In genomic region chr3:57434041-57434440, GRCh38 we compare ENCODE assay signal across 10 cellular contexts.
DNase-seq lines count a peak whose midpoint lies in the region; ATAC-seq and TF ChIP-seq lines count a peak whose summit lies in the region.
"Had no signal": no experiment of that assay in that cellular context is flagged by ENCODE, and none has a peak within 500 bp of the region (broad histone marks: within the 10 kb centered on the region; RNA-seq: fewer than 3 reads in every experiment).

No MANE protein-coding gene starts in this region.

- no peaks in the 10 kb centered on the region for H3K4me1 ChIP-seq in smooth muscle cell (ENCODE audit: low read depth)
- H3K4me1 ChIP-seq: SJCRH30 had no signal

- ATAC-seq in GM19397 (IDR thresholded peaks at IDR 0.05; ENCODE audit: unreplicated experiment), result no peak

- WGBS in smooth muscle cell (ENCODE audit: low lambda C conversion rate), result 28% methylated on average over 4 of the region's 4 CpGs

- TF ChIP-seq CTCF in endothelial cell (IDR thresholded peaks at IDR 0.05; ENCODE audit: unreplicated experiment), result peak; percentile 62
- TF ChIP-seq CTCF in smooth muscle cell (IDR thresholded peaks at IDR 0.05; ENCODE audit: borderline replicate concordance, insufficient read depth, poor library complexity, severe bottlenecking), result peak; percentile 60

- no peak overlapping the region for H3K27ac Mint-ChIP-seq in endothelial cell (ENCODE audit: unreplicated experiment)

- H3K9ac ChIP-seq in smooth muscle cell (ENCODE audit: low read depth), result no peak overlapping the region

- no peaks in the 10 kb centered on the region for H3K79me2 ChIP-seq in smooth muscle cell (ENCODE audit: low read depth)

- H3F3A ChIP-seq in smooth muscle cell (ENCODE audit: low read depth), result no peaks in the 10 kb centered on the region

- H3K4me1 Mint-ChIP-seq in endothelial cell (ENCODE audit: unreplicated experiment), result no peaks in the 10 kb centered on the region
- H3K4me1 Mint-ChIP-seq: CD8-positive, alpha-beta memory T cell had no signal

- H3K9me3 ChIP-seq in smooth muscle cell (replicated peaks; ENCODE audit: low read depth), result no peaks in the 10 kb centered on the region
- H3K9me3 ChIP-seq: SJCRH30 had no signal

- no peaks in the 10 kb centered on the region for H4K20me1 ChIP-seq in smooth muscle cell (ENCODE audit: low read depth)

- H2AFZ ChIP-seq in smooth muscle cell (ENCODE audit: low read depth), result no peak overlapping the region

- no peak overlapping the region for H3K4me2 ChIP-seq in smooth muscle cell

- no peaks in the 10 kb centered on the region for H3K27me3 ChIP-seq in smooth muscle cell (ENCODE audit: low read depth)
- H3K27me3 ChIP-seq: SJCRH30 had no signal

- H3K27ac ChIP-seq in smooth muscle cell (ENCODE audit: low read depth), result no peak overlapping the region
- H3K27ac ChIP-seq: SJCRH30 had no signal

- no peak overlapping the region for H3K4me3 Mint-ChIP-seq in endothelial cell (ENCODE audit: unreplicated experiment)
- H3K4me3 Mint-ChIP-seq: CD8-positive, alpha-beta memory T cell had no signal

- H3K4me3 ChIP-seq in smooth muscle cell, result no peak overlapping the region
- H3K4me3 ChIP-seq: SJCRH30 had no signal

- H3K36me3 ChIP-seq in smooth muscle cell (ENCODE audit: low read depth), result no peaks in the 10 kb centered on the region
- H3K36me3 ChIP-seq: SJCRH30 had no signal

- DNase-seq in NCI-H2171 treated with DMSO at 0.1 percent for 48 hours (lab: John Stamatoyannopoulos, UW) (peak; percentile 36), NCI-H2171 (lab: John Stamatoyannopoulos, UW) (no peak), NCI-H526 treated with DMSO at 0.1 percent for 48 hours (lab: John Stamatoyannopoulos, UW) (peak; percentile 18), endothelial cell (ENCODE audit: low spot score) (no peak), smooth muscle cell (lab: John Stamatoyannopoulos, UW; ENCODE audit: unreplicated experiment) (no peak), anterior cingulate cortex (lab: John Stamatoyannopoulos, UW) (no peak)
- DNase-seq in stimulated activated CD4-positive, alpha-beta T cell treated with anti-CD3 and anti-CD28 coated beads, Interleukin-15, amount 100 ng/mL, for 24 hours, result no peak
- DNase-seq: CD8-positive, alpha-beta memory T cell had no signal

- H3K27me3 Mint-ChIP-seq in endothelial cell (ENCODE audit: unreplicated experiment), result peaks cover 3% of the 10 kb centered on the region

- no peaks in the 10 kb centered on the region for H3K9me3 Mint-ChIP-seq in endothelial cell (ENCODE audit: unreplicated experiment)
- H3K9me3 Mint-ChIP-seq: CD8-positive, alpha-beta memory T cell had no signal

- H3K36me3 Mint-ChIP-seq in endothelial cell (ENCODE audit: low read depth, unreplicated experiment), result no peaks in the 10 kb centered on the region
- H3K36me3 Mint-ChIP-seq: CD8-positive, alpha-beta memory T cell had no signal

Comparison
In these comparisons a context has a peak if more than half of its experiments do, and no peak if none do; other contexts are left out.
1. DNase-seq: peak in NCI-H2171 treated with DMSO at 0.1 percent for 48 hours (single experiment) and NCI-H526 treated with DMSO at 0.1 percent for 48 hours (single experiment); none in NCI-H2171 (single experiment), endothelial cell (single experiment), smooth muscle cell (single experiment), anterior cingulate cortex (0 of 58) and stimulated activated CD4-positive, alpha-beta T cell treated with anti-CD3 and anti-CD28 coated beads, Interleukin-15, amount 100 ng/mL, for 24 hours (single experiment).